ENCODE assay signal across 1 cellular context in the genomic region with DNA sequence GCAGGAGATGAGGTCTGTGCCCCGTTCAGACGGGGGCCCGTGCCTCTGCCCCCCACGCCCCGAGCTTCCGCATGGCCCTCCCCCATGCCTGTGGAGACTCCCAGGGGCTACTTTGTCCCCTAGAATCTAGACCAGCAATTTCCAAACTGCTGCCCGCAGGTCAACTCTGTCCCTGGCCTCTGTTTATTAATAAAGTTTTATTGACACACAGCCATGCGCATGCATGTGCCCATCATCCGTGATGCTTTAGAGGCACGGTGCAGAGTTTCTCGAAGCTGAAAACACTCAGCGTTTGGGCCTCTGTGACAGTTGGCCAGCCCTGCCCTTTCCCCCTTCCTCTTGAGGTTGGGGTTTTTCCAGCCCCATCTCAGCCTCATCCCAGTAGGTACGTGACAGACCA.
TF ChIP-seq lines count a peak whose summit lies in the region.

No MANE protein-coding gene starts in this region.

TF ChIP-seq in HepG2, 621 proteins besides CTCF, POLR2A, EP300 and RAD21 (continued from another document):
- TF ChIP-seq, protein P1, sequence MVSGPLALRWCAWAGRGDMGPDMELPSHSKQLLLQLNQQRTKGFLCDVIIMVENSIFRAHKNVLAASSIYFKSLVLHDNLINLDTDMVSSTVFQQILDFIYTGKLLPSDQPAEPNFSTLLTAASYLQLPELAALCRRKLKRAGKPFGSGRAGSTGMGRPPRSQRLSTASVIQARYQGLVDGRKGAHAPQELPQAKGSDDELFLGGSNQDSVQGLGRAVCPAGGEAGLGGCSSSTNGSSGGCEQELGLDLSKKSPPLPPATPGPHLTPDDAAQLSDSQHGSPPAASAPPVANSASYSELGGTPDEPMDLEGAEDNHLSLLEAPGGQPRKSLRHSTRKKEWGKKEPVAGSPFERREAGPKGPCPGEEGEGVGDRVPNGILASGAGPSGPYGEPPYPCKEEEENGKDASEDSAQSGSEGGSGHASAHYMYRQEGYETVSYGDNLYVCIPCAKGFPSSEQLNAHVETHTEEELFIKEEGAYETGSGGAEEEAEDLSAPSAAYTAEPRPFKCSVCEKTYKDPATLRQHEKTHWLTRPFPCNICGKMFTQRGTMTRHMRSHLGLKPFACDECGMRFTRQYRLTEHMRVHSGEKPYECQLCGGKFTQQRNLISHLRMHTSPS (CRISPR knock-in tag; IDR thresholded peaks at IDR 0.05; ENCODE audit: low read depth): no peak
